In the genomic region with DNA sequence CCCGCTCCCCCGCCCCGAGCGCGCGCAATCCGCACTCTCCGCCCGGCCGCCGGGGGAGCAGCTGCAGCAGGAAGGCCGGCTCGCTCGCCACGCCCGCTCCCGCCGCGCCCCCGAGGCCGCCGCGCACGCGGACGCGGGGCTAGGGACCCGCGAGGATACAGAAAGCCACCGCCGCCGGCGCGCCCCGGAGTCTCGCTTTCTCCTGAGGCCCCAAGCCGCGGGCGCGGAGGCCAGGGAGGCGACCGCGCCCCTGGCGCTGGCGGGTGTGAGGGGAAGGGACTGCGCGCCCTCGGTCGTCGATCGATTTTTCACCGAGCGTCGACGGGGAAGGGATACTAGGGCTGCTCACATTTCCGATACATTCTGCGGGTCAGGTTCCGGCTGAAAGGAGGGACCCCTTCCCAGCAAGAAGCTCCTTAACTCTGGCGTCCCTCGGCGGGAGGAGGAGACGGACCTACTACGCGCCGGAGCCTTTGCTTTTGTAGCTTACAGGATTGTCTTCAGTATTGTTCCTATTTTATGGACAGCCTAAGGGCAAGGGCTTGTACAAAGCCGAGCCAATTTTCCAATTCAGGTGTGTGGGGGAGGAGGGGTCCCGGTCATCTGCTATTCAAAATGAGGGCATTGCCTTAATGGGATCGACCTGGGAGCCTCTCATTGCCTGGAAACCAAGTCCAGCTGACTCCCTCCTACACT, we compare ENCODE assay signal across 1 cellular context.
TF ChIP-seq lines count a peak whose summit lies in the region.

No MANE protein-coding gene starts in this region.

TF ChIP-seq in SK-N-SH, 30 proteins besides CTCF, POLR2A, EP300 and RAD21:
- TF ChIP-seq SMC3 (IDR thresholded peaks at IDR 0.05; ENCODE audit: low read depth, low read length) (peak; percentile 10; the same call in 1 of the 2 replicates), RFX5 (IDR thresholded peaks at IDR 0.05; ENCODE audit: low read length) (no peak), FOXM1 (IDR thresholded peaks at IDR 0.05; ENCODE audit: low read depth) (no peak), FOSL2 (IDR thresholded peaks at IDR 0.05; ENCODE audit: borderline replicate concordance, low read depth) (no peak), TCF12 (IDR thresholded peaks at IDR 0.05) (no peak), TAF1 (IDR thresholded peaks at IDR 0.05; ENCODE audit: borderline replicate concordance, low read depth, low read length) (0 out of 2 replicates have a peak, but pooled peaks have one; percentile 9), SIN3A (IDR thresholded peaks at IDR 0.05; ENCODE audit: borderline replicate concordance, low read depth, low read length) (peak; percentile 47; the same call in 1 of the 2 replicates), NRF1 (IDR thresholded peaks at IDR 0.05; ENCODE audit: low read depth, low read length) (peak; percentile 37), TEAD4 (IDR thresholded peaks at IDR 0.05; ENCODE audit: borderline replicate concordance, insufficient read depth) (no peak), GABPA (IDR thresholded peaks at IDR 0.05; ENCODE audit: low read depth) (no peak), ELF1 (IDR thresholded peaks at IDR 0.05) (no peak), JUND (IDR thresholded peaks at IDR 0.05) (no peak), GATA2 (CRISPR knock-in tag; IDR thresholded peaks at IDR 0.05) (no peak), YY1 (IDR thresholded peaks at IDR 0.05; ENCODE audit: low read depth) (no peak), POLR2AphosphoS5 (IDR thresholded peaks at IDR 0.05; ENCODE audit: low read depth, low read length) (peak; percentile 65), MEF2A (IDR thresholded peaks at IDR 0.05; ENCODE audit: borderline replicate concordance, low read depth) (no peak), FOXJ3 (CRISPR knock-in tag; IDR thresholded peaks at IDR 0.05) (no peak), MXI1 (IDR thresholded peaks at IDR 0.05; ENCODE audit: low read depth, low read length) (peak; percentile 33; the same call in 1 of the 2 replicates), CHD2 (IDR thresholded peaks at IDR 0.05; ENCODE audit: low read length, partially characterized antibody) (no peak), RCOR1 (IDR thresholded peaks at IDR 0.05; ENCODE audit: low read length) (no peak)
- TF ChIP-seq, protein P1, sequence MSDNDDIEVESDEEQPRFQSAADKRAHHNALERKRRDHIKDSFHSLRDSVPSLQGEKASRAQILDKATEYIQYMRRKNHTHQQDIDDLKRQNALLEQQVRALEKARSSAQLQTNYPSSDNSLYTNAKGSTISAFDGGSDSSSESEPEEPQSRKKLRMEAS (IDR thresholded peaks at IDR 0.05; ENCODE audit: low read depth), result 0 out of 2 replicates have a peak, but pooled peaks have one; percentile 31
- TF ChIP-seq, protein P2, sequence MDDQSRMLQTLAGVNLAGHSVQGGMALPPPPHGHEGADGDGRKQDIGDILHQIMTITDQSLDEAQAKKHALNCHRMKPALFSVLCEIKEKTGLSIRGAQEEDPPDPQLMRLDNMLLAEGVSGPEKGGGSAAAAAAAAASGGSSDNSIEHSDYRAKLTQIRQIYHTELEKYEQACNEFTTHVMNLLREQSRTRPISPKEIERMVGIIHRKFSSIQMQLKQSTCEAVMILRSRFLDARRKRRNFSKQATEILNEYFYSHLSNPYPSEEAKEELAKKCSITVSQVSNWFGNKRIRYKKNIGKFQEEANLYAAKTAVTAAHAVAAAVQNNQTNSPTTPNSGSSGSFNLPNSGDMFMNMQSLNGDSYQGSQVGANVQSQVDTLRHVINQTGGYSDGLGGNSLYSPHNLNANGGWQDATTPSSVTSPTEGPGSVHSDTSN (IDR thresholded peaks at IDR 0.05), result no peak
- TF ChIP-seq, protein P3, sequence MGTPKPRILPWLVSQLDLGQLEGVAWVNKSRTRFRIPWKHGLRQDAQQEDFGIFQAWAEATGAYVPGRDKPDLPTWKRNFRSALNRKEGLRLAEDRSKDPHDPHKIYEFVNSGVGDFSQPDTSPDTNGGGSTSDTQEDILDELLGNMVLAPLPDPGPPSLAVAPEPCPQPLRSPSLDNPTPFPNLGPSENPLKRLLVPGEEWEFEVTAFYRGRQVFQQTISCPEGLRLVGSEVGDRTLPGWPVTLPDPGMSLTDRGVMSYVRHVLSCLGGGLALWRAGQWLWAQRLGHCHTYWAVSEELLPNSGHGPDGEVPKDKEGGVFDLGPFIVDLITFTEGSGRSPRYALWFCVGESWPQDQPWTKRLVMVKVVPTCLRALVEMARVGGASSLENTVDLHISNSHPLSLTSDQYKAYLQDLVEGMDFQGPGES (IDR thresholded peaks at IDR 0.05; ENCODE audit: low read depth, low read length), result no peak
- TF ChIP-seq, protein P4, sequence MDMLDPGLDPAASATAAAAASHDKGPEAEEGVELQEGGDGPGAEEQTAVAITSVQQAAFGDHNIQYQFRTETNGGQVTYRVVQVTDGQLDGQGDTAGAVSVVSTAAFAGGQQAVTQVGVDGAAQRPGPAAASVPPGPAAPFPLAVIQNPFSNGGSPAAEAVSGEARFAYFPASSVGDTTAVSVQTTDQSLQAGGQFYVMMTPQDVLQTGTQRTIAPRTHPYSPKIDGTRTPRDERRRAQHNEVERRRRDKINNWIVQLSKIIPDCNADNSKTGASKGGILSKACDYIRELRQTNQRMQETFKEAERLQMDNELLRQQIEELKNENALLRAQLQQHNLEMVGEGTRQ (IDR thresholded peaks at IDR 0.05; ENCODE audit: borderline replicate concordance, low read depth, low read length), result no peak
- TF ChIP-seq, protein P5, sequence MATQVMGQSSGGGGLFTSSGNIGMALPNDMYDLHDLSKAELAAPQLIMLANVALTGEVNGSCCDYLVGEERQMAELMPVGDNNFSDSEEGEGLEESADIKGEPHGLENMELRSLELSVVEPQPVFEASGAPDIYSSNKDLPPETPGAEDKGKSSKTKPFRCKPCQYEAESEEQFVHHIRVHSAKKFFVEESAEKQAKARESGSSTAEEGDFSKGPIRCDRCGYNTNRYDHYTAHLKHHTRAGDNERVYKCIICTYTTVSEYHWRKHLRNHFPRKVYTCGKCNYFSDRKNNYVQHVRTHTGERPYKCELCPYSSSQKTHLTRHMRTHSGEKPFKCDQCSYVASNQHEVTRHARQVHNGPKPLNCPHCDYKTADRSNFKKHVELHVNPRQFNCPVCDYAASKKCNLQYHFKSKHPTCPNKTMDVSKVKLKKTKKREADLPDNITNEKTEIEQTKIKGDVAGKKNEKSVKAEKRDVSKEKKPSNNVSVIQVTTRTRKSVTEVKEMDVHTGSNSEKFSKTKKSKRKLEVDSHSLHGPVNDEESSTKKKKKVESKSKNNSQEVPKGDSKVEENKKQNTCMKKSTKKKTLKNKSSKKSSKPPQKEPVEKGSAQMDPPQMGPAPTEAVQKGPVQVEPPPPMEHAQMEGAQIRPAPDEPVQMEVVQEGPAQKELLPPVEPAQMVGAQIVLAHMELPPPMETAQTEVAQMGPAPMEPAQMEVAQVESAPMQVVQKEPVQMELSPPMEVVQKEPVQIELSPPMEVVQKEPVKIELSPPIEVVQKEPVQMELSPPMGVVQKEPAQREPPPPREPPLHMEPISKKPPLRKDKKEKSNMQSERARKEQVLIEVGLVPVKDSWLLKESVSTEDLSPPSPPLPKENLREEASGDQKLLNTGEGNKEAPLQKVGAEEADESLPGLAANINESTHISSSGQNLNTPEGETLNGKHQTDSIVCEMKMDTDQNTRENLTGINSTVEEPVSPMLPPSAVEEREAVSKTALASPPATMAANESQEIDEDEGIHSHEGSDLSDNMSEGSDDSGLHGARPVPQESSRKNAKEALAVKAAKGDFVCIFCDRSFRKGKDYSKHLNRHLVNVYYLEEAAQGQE (IDR thresholded peaks at IDR 0.05; ENCODE audit: low read depth, low read length), result no peak
- TF ChIP-seq, protein P6, sequence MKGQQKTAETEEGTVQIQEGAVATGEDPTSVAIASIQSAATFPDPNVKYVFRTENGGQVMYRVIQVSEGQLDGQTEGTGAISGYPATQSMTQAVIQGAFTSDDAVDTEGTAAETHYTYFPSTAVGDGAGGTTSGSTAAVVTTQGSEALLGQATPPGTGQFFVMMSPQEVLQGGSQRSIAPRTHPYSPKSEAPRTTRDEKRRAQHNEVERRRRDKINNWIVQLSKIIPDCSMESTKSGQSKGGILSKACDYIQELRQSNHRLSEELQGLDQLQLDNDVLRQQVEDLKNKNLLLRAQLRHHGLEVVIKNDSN (IDR thresholded peaks at IDR 0.05; ENCODE audit: borderline replicate concordance, low read depth), result no peak
